Comparison of ENCODE assay signal across 20 cellular contexts in genomic region chr20:3454821-3455220, GRCh38. TPM values are rescaled to one million over a fixed set of nuclear protein-coding genes. Genes with fewer than 3 reads are reported as not detected.
DNase-seq lines count a peak whose midpoint lies in the region; ATAC-seq, FAIRE-seq and TF ChIP-seq lines count a peak whose summit lies in the region.
"Had no signal": no experiment of that assay in that cellular context is flagged by ENCODE, and none has a peak within 500 bp of the region (broad histone marks: within the 10 kb centered on the region; RNA-seq: fewer than 3 reads in every experiment).

No MANE protein-coding gene starts in this region.

- peak; percentile 26 for FAIRE-seq in keratinocyte (lab: Jason Lieb, UNC)
- no peak for FAIRE-seq in small intestine (lab: Jason Lieb, UNC)
- FAIRE-seq: A204.1, D721Med, G401.6, GM12891, H1 had no signal

- 68 to 85% (median 68%) methylated on average over 6 of the region's 6 CpGs for WGBS in small intestine, 3 donors

- no peaks in the 10 kb centered on the region for H4K20me1 ChIP-seq in keratinocyte (ENCODE audit: control insufficient read depth, extremely low read depth, insufficient read depth, low read length)

- H3K27me3 ChIP-seq in keratinocyte (ENCODE audit: control insufficient read depth, extremely low read depth, insufficient read depth, low read length) (peaks cover 8% of the 10 kb centered on the region), small intestine (ENCODE audit: control insufficient read depth in 2 of 2, insufficient read depth in 2 of 2, low read length in 2 of 2) (no peaks in the 10 kb centered on the region)
- H3K27me3 ChIP-seq: BE2C had no signal

- ATAC-seq in GM21381 (IDR thresholded peaks at IDR 0.05; ENCODE audit: unreplicated experiment) (no peak), HG03280 (IDR thresholded peaks at IDR 0.05; ENCODE audit: unreplicated experiment) (no peak)

- no peaks in the 10 kb centered on the region for H3K79me2 ChIP-seq in keratinocyte (ENCODE audit: control insufficient read depth, insufficient read depth, low read length)

- no peak for TF ChIP-seq CTCF in keratinocyte (optimal IDR thresholded peaks at IDR 0.05 in 1 of 3, IDR thresholded peaks at IDR 0.05 in 1 of 3, conservative IDR thresholded peaks at IDR 0.05 in 1 of 3; ENCODE audit: extremely low read depth in 1 of 3, insufficient read depth in 2 of 3, low read length in 3 of 3)

- H3K9me1 ChIP-seq in keratinocyte (ENCODE audit: control insufficient read depth, extremely low read depth, insufficient read depth, low read length), result no peaks in the 10 kb centered on the region

- H3K27ac ChIP-seq in keratinocyte (ENCODE audit: control insufficient read depth, insufficient read depth, low read length) (no peak overlapping the region), small intestine (ENCODE audit: low read depth in 1 of 2, low read length in 1 of 2) (no peak overlapping the region)
- H3K27ac ChIP-seq: C4-2B had no signal

- H3K9me3 ChIP-seq in keratinocyte (ENCODE audit: control insufficient read depth, low read depth, low read length) (no peaks in the 10 kb centered on the region), small intestine (ENCODE audit: control insufficient read depth, low read depth) (no peaks in the 10 kb centered on the region)
- H3K9me3 ChIP-seq: BE2C, HAP-1 had no signal

- H3K4me1 ChIP-seq in keratinocyte (ENCODE audit: control insufficient read depth, extremely low read depth, insufficient read depth, low read length), result no peaks in the 10 kb centered on the region
- H3K4me1 ChIP-seq in small intestine (ENCODE audit: control insufficient read depth in 2 of 2, insufficient read depth in 1 of 2, low read depth in 1 of 2, low read length in 1 of 2), result peaks cover 0 to 4% of the 10 kb centered on the region in 2 donors
- H3K4me1 ChIP-seq: BE2C, HAP-1 had no signal

- H3K9ac ChIP-seq in keratinocyte (ENCODE audit: control insufficient read depth, extremely low read depth, insufficient read depth, low read length), result no peak overlapping the region

- no peak overlapping the region for H2AFZ ChIP-seq in keratinocyte (ENCODE audit: control insufficient read depth, low read length)

- H3K4me3 ChIP-seq in keratinocyte (ENCODE audit: control insufficient read depth in 2 of 3, extremely low read depth in 1 of 3, insufficient read depth in 2 of 3, low read depth in 1 of 3, low read length in 3 of 3) (no peak overlapping the region), small intestine (ENCODE audit: low read depth in 1 of 2, low read length in 2 of 2) (no peak overlapping the region)
- H3K4me3 ChIP-seq: HAP-1 had no signal

- DNase-seq in RPMI7951 (ENCODE audit: low read depth) (peak; percentile 50), keratinocyte (ENCODE audit: low read depth, low spot score) (no peak), renal cortical epithelial cell (ENCODE audit: low read depth) (peak; percentile 74), dermis blood vessel endothelial cell (no peak), small intestine (no peak)
- DNase-seq: BE2C; CD4-positive, alpha-beta memory T cell; COR-L47; DMS153; DMS79 treated with DMSO at 0.1 percent for 48 hours; EL had no signal

- no peaks in the 10 kb centered on the region for H3K36me3 ChIP-seq in keratinocyte (ENCODE audit: control insufficient read depth in 2 of 2, extremely low read depth in 1 of 2, insufficient read depth in 2 of 2, low read length in 2 of 2)
- no peaks in the 10 kb centered on the region for H3K36me3 ChIP-seq in small intestine (ENCODE audit: control insufficient read depth in 2 of 2, insufficient read depth in 2 of 2, low read length in 2 of 2)
- H3K36me3 ChIP-seq: BE2C, HAP-1 had no signal

- dilution Hi-C loops in keratinocyte (cut with MboI; ENCODE audit: extremely low pct_ligation_motif_present, low sequenced_read_pairs), result no loop called here

- H3K4me2 ChIP-seq in keratinocyte (ENCODE audit: control insufficient read depth, extremely low read depth, insufficient read depth, low read depth, low read length), result no peak overlapping the region

RNA-seq across cellular contexts. Expression of gene ATRN, which starts 16.0 kb away (rescaled TPM):
- total RNA-seq in RPMI7951 (2014; rRNA removed; shearing (Covaris generic)), result 28.4 and 30.2 TPM in 2 replicates
- polyA plus RNA-seq in keratinocyte, result 46.9 to 61.1 TPM (median 49.9 TPM) in 3 replicates
- 10.8 TPM for polyA plus RNA-seq in keratinocyte (2011; ENCODE audit: low read depth)
- polyA plus RNA-seq in keratinocyte (2011; cell fraction: cytosol; rRNA removed), result 13.6 and 20.8 TPM in 2 replicates
- polyA plus RNA-seq in keratinocyte (2011; cell fraction: nucleus; rRNA removed), result 83.1 and 92.8 TPM in 2 replicates
- polyA plus RNA-seq in keratinocyte (2012; ENCODE audit: low replicate concordance), result 19.9 and 32.1 TPM in 2 replicates
- polyA minus RNA-seq in keratinocyte, result 64.3 to 134 TPM (median 123 TPM) in 3 replicates
- polyA minus RNA-seq in keratinocyte (2011; cell fraction: cytosol; rRNA and poly(A)+ RNA removed), result 34.5 TPM
- polyA minus RNA-seq in keratinocyte (2011; cell fraction: nucleus; rRNA and poly(A)+ RNA removed), result 131 and 243 TPM in 2 replicates
- total RNA-seq in renal cortical epithelial cell, result 31.4 and 66.1 TPM in 2 replicates
- 42.9 and 58.4 TPM in 2 replicates for total RNA-seq in dermis blood vessel endothelial cell
- 10 to 100 TPM; 11.4 to 24.8 (median 13.8) TPM for polyA plus RNA-seq in small intestine

RNA-seq across cellular contexts. Expression of gene DNAAF9, which starts 47.4 kb away (rescaled TPM):
- 11.5 and 12.0 TPM in 2 replicates for total RNA-seq in RPMI7951 (2014; rRNA removed; shearing (Covaris generic))
- polyA plus RNA-seq in keratinocyte (8.8 to 9.8 TPM (median 9.2 TPM) in 3 replicates), small intestine (1 to 10 TPM; 1.4 to 5.1 (median 2.0) TPM)
- polyA plus RNA-seq in keratinocyte (2011; ENCODE audit: low read depth), result 2.8 TPM
- 5.3 and 7.3 TPM in 2 replicates for polyA plus RNA-seq in keratinocyte (2011; cell fraction: cytosol; rRNA removed)
- 26.7 and 29.6 TPM in 2 replicates for polyA plus RNA-seq in keratinocyte (2011; cell fraction: nucleus; rRNA removed)
- polyA plus RNA-seq in keratinocyte (2012; ENCODE audit: low replicate concordance), result 5.3 and 6.0 TPM in 2 replicates
- 8.1 to 18.6 TPM (median 15.2 TPM) in 3 replicates for polyA minus RNA-seq in keratinocyte
- 6.3 TPM for polyA minus RNA-seq in keratinocyte (2011; cell fraction: cytosol; rRNA and poly(A)+ RNA removed)
- polyA minus RNA-seq in keratinocyte (2011; cell fraction: nucleus; rRNA and poly(A)+ RNA removed), result 21.4 and 37.3 TPM in 2 replicates
- total RNA-seq in renal cortical epithelial cell (6.8 and 22.0 TPM in 2 replicates), dermis blood vessel endothelial cell (19.2 and 21.9 TPM in 2 replicates)

Comparison
In these comparisons a context has a peak if more than half of its experiments do, and no peak if none do; other contexts are left out.
1. DNase-seq: peak in RPMI7951 (single experiment) and renal cortical epithelial cell (single experiment); none in keratinocyte (single experiment), dermis blood vessel endothelial cell (single experiment) and small intestine (single experiment).